ENCODE assay signal across 15 cellular contexts in the genomic region with DNA sequence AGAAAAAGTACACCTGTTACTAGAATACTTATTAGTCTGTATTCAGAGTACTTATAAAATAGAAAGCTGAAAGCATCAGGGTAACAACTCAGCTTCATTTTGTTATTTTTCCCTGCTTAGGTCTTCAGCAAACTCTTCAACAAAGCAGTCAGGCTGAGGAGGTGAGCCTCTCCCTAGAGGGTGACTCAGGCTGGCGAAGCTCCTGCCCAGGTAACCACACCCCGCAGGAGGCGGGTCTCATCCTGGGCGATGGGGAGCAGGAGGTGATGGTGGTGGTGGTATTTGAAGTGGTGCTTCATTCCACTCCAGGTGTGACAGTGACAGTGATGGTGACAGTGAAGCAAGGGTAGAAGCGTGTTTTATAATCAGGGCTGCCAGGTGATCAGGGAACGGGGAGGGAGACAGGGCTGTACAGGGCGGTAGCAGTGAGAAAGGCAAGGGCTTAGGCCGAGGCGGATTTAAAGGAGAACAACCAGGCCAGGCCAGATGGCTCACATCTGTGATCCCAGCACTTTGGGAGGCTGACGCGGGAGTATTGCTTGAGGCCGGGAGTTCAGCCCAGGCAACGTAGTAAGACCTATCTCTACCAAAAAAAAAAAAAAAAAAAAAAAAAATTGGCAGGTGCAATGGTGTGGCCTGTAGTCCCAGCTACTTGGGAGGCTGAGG.
A peak's percentile ranks its signal among the peaks of the same experiment; 100 is the strongest.
DNase-seq lines count a peak whose midpoint lies in the region; ATAC-seq and TF ChIP-seq lines count a peak whose summit lies in the region.
"Had no signal": no experiment of that assay in that cellular context is flagged by ENCODE, and none has a peak within 500 bp of the region (broad histone marks: within the 10 kb centered on the region; RNA-seq: fewer than 3 reads in every experiment).

No MANE protein-coding gene starts in this region.

- peak overlapping the region; percentile 56; the same call in 1 of the 2 replicates for H2AFZ ChIP-seq in GM23338

- H3K9me3 ChIP-seq in colonic mucosa = no peaks in the 10 kb centered on the region
- H3K9me3 ChIP-seq in mucosa of descending colon = no peaks in the 10 kb centered on the region
- H3K9me3 ChIP-seq: gastroesophageal sphincter had no signal

- no peaks in the 10 kb centered on the region for H3K9me2 ChIP-seq in GM23338 (ENCODE audit: insufficient read depth)

- H3F3A ChIP-seq in GM23338 (replicated peaks; ENCODE audit: low read depth) = no peaks in the 10 kb centered on the region

- H3K4me3 Mint-ChIP-seq in GM23338 = no peak overlapping the region
- H3K4me3 Mint-ChIP-seq: activated CD4-positive, alpha-beta memory T cell treated with anti-CD3 and anti-CD28 coated beads, Interleukin-2, amount 10 ng/mL, durations not matched to agents 7 days and 5 days; activated naive CD8-positive, alpha-beta T cell treated with anti-CD3 and anti-CD28 coated beads, Interleukin-2, amount 50 U/mL, for 24 hours; B cell had no signal

- no peaks in the 10 kb centered on the region for H3K4me1 ChIP-seq in GM23338 (ENCODE audit: insufficient read depth)
- H3K4me1 ChIP-seq in colonic mucosa = no peaks in the 10 kb centered on the region
- H3K4me1 ChIP-seq in mucosa of descending colon (ENCODE audit: low read depth) = peaks cover 4% of the 10 kb centered on the region

- H3K9me3 Mint-ChIP-seq in GM23338 = no peaks in the 10 kb centered on the region
- H3K9me3 Mint-ChIP-seq: activated CD4-positive, alpha-beta memory T cell treated with anti-CD3 and anti-CD28 coated beads, Interleukin-2, amount 10 ng/mL, durations not matched to agents 7 days and 5 days; activated naive CD8-positive, alpha-beta T cell treated with anti-CD3 and anti-CD28 coated beads, Interleukin-2, amount 50 U/mL, for 24 hours had no signal

- no peaks in the 10 kb centered on the region for H3K27me3 ChIP-seq in GM23338 (ENCODE audit: insufficient read depth)
- H3K27me3 ChIP-seq in colonic mucosa = no peaks in the 10 kb centered on the region
- H3K27me3 ChIP-seq: gastroesophageal sphincter had no signal

- no peaks in the 10 kb centered on the region for H3K4me1 Mint-ChIP-seq in GM23338
- H3K4me1 Mint-ChIP-seq: B cell had no signal

- H3K79me2 ChIP-seq in GM23338 (replicated peaks; ENCODE audit: insufficient read depth) = no peaks in the 10 kb centered on the region

- DNase-seq in GM23338 (ENCODE audit: low spot score) = no peak
- peak; percentile 41 for DNase-seq in NCI-H345 treated with DMSO at 0.1 percent for 48 hours (lab: John Stamatoyannopoulos, UW; ENCODE audit: unreplicated experiment)
- DNase-seq in colonic mucosa = peak; percentile 30
- DNase-seq in mucosa of descending colon = peak; percentile 36 to 55 (median 48)
- DNase-seq in cerebellum (ENCODE audit: low spot score) = no peak
- DNase-seq: activated CD4-positive, alpha-beta memory T cell treated with anti-CD3 and anti-CD28 coated beads, Interleukin-2, amount 10 ng/mL, durations not matched to agents 7 days and 5 days; activated naive CD8-positive, alpha-beta T cell treated with anti-CD3 and anti-CD28 coated beads, Interleukin-2, amount 50 U/mL, for 24 hours; DMS79; NCI-H1436 treated with DMSO at 0.1 percent for 48 hours; stimulated activated CD4-positive, alpha-beta T cell treated with anti-CD3 and anti-CD28 coated beads, Interleukin-15, amount 100 ng/mL, for 24 hours had no signal

- ATAC-seq in GM23338 = peak; percentile 70
- ATAC-seq in mucosa of descending colon = peak; percentile 95
- no peak for ATAC-seq in GM21717 (IDR thresholded peaks at IDR 0.05; ENCODE audit: unreplicated experiment)
- no peak for ATAC-seq in GM21737 (IDR thresholded peaks at IDR 0.05; ENCODE audit: unreplicated experiment)
- no peak for ATAC-seq in HG02571 (IDR thresholded peaks at IDR 0.05; ENCODE audit: unreplicated experiment)
- ATAC-seq: activated naive CD8-positive, alpha-beta T cell treated with anti-CD3 and anti-CD28 coated beads, Interleukin-2, amount 50 U/mL, for 24 hours; gastroesophageal sphincter had no signal

- H3K4me2 ChIP-seq in GM23338 = no peak overlapping the region

- H3K27ac Mint-ChIP-seq in GM23338 = peak overlapping the region; percentile 53
- H3K27ac Mint-ChIP-seq: activated CD4-positive, alpha-beta memory T cell treated with anti-CD3 and anti-CD28 coated beads, Interleukin-2, amount 10 ng/mL, durations not matched to agents 7 days and 5 days; activated naive CD8-positive, alpha-beta T cell treated with anti-CD3 and anti-CD28 coated beads, Interleukin-2, amount 50 U/mL, for 24 hours; B cell had no signal

- H3K27ac ChIP-seq in GM23338 (ENCODE audit: low read depth) (no peak overlapping the region), colonic mucosa (no peak overlapping the region)
- H3K27ac ChIP-seq: gastroesophageal sphincter had no signal

- no peaks in the 10 kb centered on the region for H3K27me3 Mint-ChIP-seq in GM23338 (ENCODE audit: insufficient read depth, low read depth, poor library complexity)

- no peaks in the 10 kb centered on the region for H3K36me3 ChIP-seq in GM23338 (ENCODE audit: insufficient read depth)
- H3K36me3 ChIP-seq in colonic mucosa = no peaks in the 10 kb centered on the region
- H3K36me3 ChIP-seq in mucosa of descending colon (ENCODE audit: low read depth) = no peaks in the 10 kb centered on the region
- H3K36me3 ChIP-seq: gastroesophageal sphincter had no signal

- H3K36me3 Mint-ChIP-seq in GM23338 (ENCODE audit: low read depth) = no peaks in the 10 kb centered on the region

- intact Hi-C loops in colonic mucosa (cut with DNase I) = no loop called here
- intact Hi-C loops in mucosa of descending colon (cut with DNase I, micrococcal nuclease) = no loop called here

- TF ChIP-seq CTCF in GM23338 (conservative IDR thresholded peaks at IDR 0.05; ENCODE audit: low read depth in 2 of 2) = no peak
- no peak for TF ChIP-seq CTCF in colonic mucosa (IDR thresholded peaks at IDR 0.05)
- TF ChIP-seq CTCF in mucosa of descending colon (IDR thresholded peaks at IDR 0.05) = no peak

- H3K4me3 ChIP-seq in GM23338 = no peak overlapping the region
- H3K4me3 ChIP-seq in colonic mucosa = no peak overlapping the region
- H3K4me3 ChIP-seq in mucosa of descending colon = no peak overlapping the region
- H3K4me3 ChIP-seq: gastroesophageal sphincter had no signal

- H3K9ac ChIP-seq in colonic mucosa (ENCODE audit: low read depth in 2 of 2, low read length in 2 of 2) = no peak overlapping the region

- H4K20me1 ChIP-seq in GM23338 (replicated peaks; ENCODE audit: insufficient read depth) = no peaks in the 10 kb centered on the region

TF ChIP-seq in GM23338, 12 proteins besides CTCF, POLR2A, EP300 and RAD21 (continues in another document):
- TF ChIP-seq ETS1 (IDR thresholded peaks at IDR 0.05) (no peak), JUNB (IDR thresholded peaks at IDR 0.05; ENCODE audit: unreplicated experiment) (no peak), ZNF331 (CRISPR knock-in tag; IDR thresholded peaks at IDR 0.05; ENCODE audit: low read depth) (no peak), STAT1 (IDR thresholded peaks at IDR 0.05; ENCODE audit: unreplicated experiment) (no peak), EZH2 (IDR thresholded peaks at IDR 0.05; ENCODE audit: low read depth, unreplicated experiment) (no peak), CREB1 (CRISPR knock-in tag; IDR thresholded peaks at IDR 0.05; ENCODE audit: low read depth) (no peak)
- TF ChIP-seq, protein P1, sequence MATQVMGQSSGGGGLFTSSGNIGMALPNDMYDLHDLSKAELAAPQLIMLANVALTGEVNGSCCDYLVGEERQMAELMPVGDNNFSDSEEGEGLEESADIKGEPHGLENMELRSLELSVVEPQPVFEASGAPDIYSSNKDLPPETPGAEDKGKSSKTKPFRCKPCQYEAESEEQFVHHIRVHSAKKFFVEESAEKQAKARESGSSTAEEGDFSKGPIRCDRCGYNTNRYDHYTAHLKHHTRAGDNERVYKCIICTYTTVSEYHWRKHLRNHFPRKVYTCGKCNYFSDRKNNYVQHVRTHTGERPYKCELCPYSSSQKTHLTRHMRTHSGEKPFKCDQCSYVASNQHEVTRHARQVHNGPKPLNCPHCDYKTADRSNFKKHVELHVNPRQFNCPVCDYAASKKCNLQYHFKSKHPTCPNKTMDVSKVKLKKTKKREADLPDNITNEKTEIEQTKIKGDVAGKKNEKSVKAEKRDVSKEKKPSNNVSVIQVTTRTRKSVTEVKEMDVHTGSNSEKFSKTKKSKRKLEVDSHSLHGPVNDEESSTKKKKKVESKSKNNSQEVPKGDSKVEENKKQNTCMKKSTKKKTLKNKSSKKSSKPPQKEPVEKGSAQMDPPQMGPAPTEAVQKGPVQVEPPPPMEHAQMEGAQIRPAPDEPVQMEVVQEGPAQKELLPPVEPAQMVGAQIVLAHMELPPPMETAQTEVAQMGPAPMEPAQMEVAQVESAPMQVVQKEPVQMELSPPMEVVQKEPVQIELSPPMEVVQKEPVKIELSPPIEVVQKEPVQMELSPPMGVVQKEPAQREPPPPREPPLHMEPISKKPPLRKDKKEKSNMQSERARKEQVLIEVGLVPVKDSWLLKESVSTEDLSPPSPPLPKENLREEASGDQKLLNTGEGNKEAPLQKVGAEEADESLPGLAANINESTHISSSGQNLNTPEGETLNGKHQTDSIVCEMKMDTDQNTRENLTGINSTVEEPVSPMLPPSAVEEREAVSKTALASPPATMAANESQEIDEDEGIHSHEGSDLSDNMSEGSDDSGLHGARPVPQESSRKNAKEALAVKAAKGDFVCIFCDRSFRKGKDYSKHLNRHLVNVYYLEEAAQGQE (IDR thresholded peaks at IDR 0.05; ENCODE audit: unreplicated experiment) = no peak

Comparison
In these comparisons a context has a peak if more than half of its experiments do, and no peak if none do; other contexts are left out.
1. ATAC-seq: peak in GM23338 (single experiment) and mucosa of descending colon (single experiment); none in GM21717 (single experiment), GM21737 (single experiment) and HG02571 (single experiment).
2. DNase-seq: peak in NCI-H345 treated with DMSO at 0.1 percent for 48 hours (single experiment), colonic mucosa (single experiment) and mucosa of descending colon (3 of 3); none in GM23338 (single experiment) and cerebellum (single experiment).